In genomic region chr5:83026507-83026906, GRCh38 we compare ENCODE assay signal across 15 cellular contexts. TPM values are rescaled to one million over a fixed set of nuclear protein-coding genes. Genes with fewer than 3 reads are reported as not detected.
DNase-seq lines count a peak whose midpoint lies in the region; ATAC-seq, FAIRE-seq and TF ChIP-seq lines count a peak whose summit lies in the region.
"Had no signal": no experiment of that assay in that cellular context is flagged by ENCODE, and none has a peak within 500 bp of the region (broad histone marks: within the 10 kb centered on the region; RNA-seq: fewer than 3 reads in every experiment).

No MANE protein-coding gene starts in this region.

- TF ChIP-seq CTCF in endodermal cell (conservative IDR thresholded peaks at IDR 0.05) (no peak), type B pancreatic cell (conservative IDR thresholded peaks at IDR 0.05) (no peak)

- H3K27me3 ChIP-seq in endodermal cell (ENCODE audit: control insufficient read depth, insufficient read depth, low read length, poor library complexity, severe bottlenecking), result no peaks in the 10 kb centered on the region
- H3K27me3 ChIP-seq: sigmoid colon, upper lobe of left lung had no signal

- H3K27me3 Mint-ChIP-seq in endodermal cell (ENCODE audit: insufficient read depth), result peaks cover 6% of the 10 kb centered on the region
- H3K27me3 Mint-ChIP-seq in type B pancreatic cell, result no peaks in the 10 kb centered on the region
- H3K27me3 Mint-ChIP-seq: activated naive CD8-positive, alpha-beta T cell treated with anti-CD3 and anti-CD28 coated beads for 36 hours had no signal

- no peak overlapping the region for H3K9ac ChIP-seq in endodermal cell (ENCODE audit: extremely low read depth, low read length, poor library complexity, severe bottlenecking)

- H3K4me1 Mint-ChIP-seq in endodermal cell, result peaks cover 35% of the 10 kb centered on the region
- peaks cover 26% of the 10 kb centered on the region for H3K4me1 Mint-ChIP-seq in type B pancreatic cell (ENCODE audit: unreplicated experiment)
- H3K4me1 Mint-ChIP-seq: activated naive CD8-positive, alpha-beta T cell treated with anti-CD3 and anti-CD28 coated beads for 36 hours had no signal

- H3K27ac Mint-ChIP-seq in endodermal cell (peak overlapping the region; percentile 86), type B pancreatic cell (peak overlapping the region; percentile 0)
- H3K27ac Mint-ChIP-seq: activated naive CD8-positive, alpha-beta T cell treated with anti-CD3 and anti-CD28 coated beads for 36 hours; T-helper 1 cell treated with Interleukin-12 subunit alpha and Interleukin-12 subunit beta and Interleukin-4 antibody, amounts not matched to agents 30 μg/mL and 1 μg/mL, for 36 hours had no signal

- DNase-seq in GM19239 (ENCODE audit: insufficient read length, low spot score), result no peak
- DNase-seq in endodermal cell, result peak; percentile 76
- DNase-seq in type B pancreatic cell (ENCODE audit: extremely low spot score, unreplicated experiment), result no peak
- DNase-seq in NCI-H146 treated with DMSO at 0.1 percent for 48 hours (lab: John Stamatoyannopoulos, UW; ENCODE audit: unreplicated experiment), result no peak
- DNase-seq in NCI-H2029 treated with DMSO at 0.1 percent for 48 hours (lab: John Stamatoyannopoulos, UW), result no peak
- no peak for DNase-seq in SKM-1 treated with dmso at 0.1 percent for 144 hours (lab: John Stamatoyannopoulos, UW; ENCODE audit: unreplicated experiment)
- DNase-seq: activated naive CD8-positive, alpha-beta T cell treated with anti-CD3 and anti-CD28 coated beads for 36 hours; NCI-H187; NCI-H526 treated with DMSO at 0.1 percent for 48 hours; sigmoid colon; stimulated activated CD4-positive, alpha-beta T cell treated with anti-CD3 and anti-CD28 coated beads, Interleukin-4, amount 100 ng/mL, for 1 hour; upper lobe of left lung had no signal

- H3K4me3 Mint-ChIP-seq in endodermal cell (no peak overlapping the region), type B pancreatic cell (no peak overlapping the region)
- H3K4me3 Mint-ChIP-seq: activated naive CD8-positive, alpha-beta T cell treated with anti-CD3 and anti-CD28 coated beads for 36 hours; T-helper 1 cell treated with Interleukin-12 subunit alpha and Interleukin-12 subunit beta and Interleukin-4 antibody, amounts not matched to agents 30 μg/mL and 1 μg/mL, for 36 hours had no signal

- peak; percentile 53 for FAIRE-seq in GM19239 (lab: Jason Lieb, UNC)

- H3K9me3 Mint-ChIP-seq in endodermal cell (no peaks in the 10 kb centered on the region), type B pancreatic cell (no peaks in the 10 kb centered on the region)
- H3K9me3 Mint-ChIP-seq: activated naive CD8-positive, alpha-beta T cell treated with anti-CD3 and anti-CD28 coated beads for 36 hours; T-helper 1 cell treated with Interleukin-12 subunit alpha and Interleukin-12 subunit beta and Interleukin-4 antibody, amounts not matched to agents 30 μg/mL and 1 μg/mL, for 36 hours had no signal

- peak overlapping the region; percentile 50 for H3K27ac ChIP-seq in endodermal cell (ENCODE audit: low read depth, low read length)
- H3K27ac ChIP-seq: sigmoid colon, upper lobe of left lung had no signal

- no peaks in the 10 kb centered on the region for H3K9me3 ChIP-seq in endodermal cell (ENCODE audit: control insufficient read depth, low read length)
- H3K9me3 ChIP-seq: sigmoid colon, upper lobe of left lung had no signal

- ATAC-seq in HG03159 (IDR thresholded peaks at IDR 0.05; ENCODE audit: unreplicated experiment) (peak; percentile 59), GM18520 (IDR thresholded peaks at IDR 0.05; ENCODE audit: unreplicated experiment) (no peak)

- no peak overlapping the region for H3K4me3 ChIP-seq in endodermal cell (ENCODE audit: low read length)
- H3K4me3 ChIP-seq: sigmoid colon, upper lobe of left lung had no signal

- H3K4me1 ChIP-seq in endodermal cell (ENCODE audit: control insufficient read depth, insufficient read depth, low read length), result peaks cover 9% of the 10 kb centered on the region
- H3K4me1 ChIP-seq: sigmoid colon, upper lobe of left lung had no signal

- WGBS in endodermal cell (ENCODE audit: insufficient coverage in 1 of 2, insufficient read length in 1 of 2), 2 experiments, result 13% methylated on average over 2 of the region's 2 CpGs; no CpG with 5 or more reads in 1 of the 2 experiments

- H3K36me3 Mint-ChIP-seq in endodermal cell (ENCODE audit: low read depth), result no peaks in the 10 kb centered on the region
- no peaks in the 10 kb centered on the region for H3K36me3 Mint-ChIP-seq in type B pancreatic cell
- H3K36me3 Mint-ChIP-seq: activated naive CD8-positive, alpha-beta T cell treated with anti-CD3 and anti-CD28 coated beads for 36 hours had no signal

- no peaks in the 10 kb centered on the region for H3K36me3 ChIP-seq in endodermal cell (ENCODE audit: control insufficient read depth, insufficient read depth, low read length)
- H3K36me3 ChIP-seq: sigmoid colon, upper lobe of left lung had no signal

RNA-seq across cellular contexts. Expression of gene TMEM167A, which starts 50.7 kb away (rescaled TPM):
- total RNA-seq in endodermal cell, result 100 to 1,000 TPM; 124 to 134 TPM
- 91.9 TPM for polyA plus RNA-seq in endodermal cell (2013, experiment 1 of 2)
- 87.5 TPM for polyA plus RNA-seq in endodermal cell (2013, experiment 2 of 2)
- total RNA-seq in type B pancreatic cell (ENCODE audit: low replicate concordance), result 107 and 124 TPM in 2 replicates

RNA-seq across cellular contexts. Expression of gene XRCC4, which starts 50.8 kb away (rescaled TPM):
- total RNA-seq in endodermal cell, result 10 to 100 TPM; 10.6 to 17.3 TPM
- polyA plus RNA-seq in endodermal cell (2013, experiment 1 of 2), result 15.7 TPM
- polyA plus RNA-seq in endodermal cell (2013, experiment 2 of 2), result 15.4 TPM
- total RNA-seq in type B pancreatic cell (ENCODE audit: low replicate concordance), result 7.4 TPM in 2 replicates
